In the genomic region with DNA sequence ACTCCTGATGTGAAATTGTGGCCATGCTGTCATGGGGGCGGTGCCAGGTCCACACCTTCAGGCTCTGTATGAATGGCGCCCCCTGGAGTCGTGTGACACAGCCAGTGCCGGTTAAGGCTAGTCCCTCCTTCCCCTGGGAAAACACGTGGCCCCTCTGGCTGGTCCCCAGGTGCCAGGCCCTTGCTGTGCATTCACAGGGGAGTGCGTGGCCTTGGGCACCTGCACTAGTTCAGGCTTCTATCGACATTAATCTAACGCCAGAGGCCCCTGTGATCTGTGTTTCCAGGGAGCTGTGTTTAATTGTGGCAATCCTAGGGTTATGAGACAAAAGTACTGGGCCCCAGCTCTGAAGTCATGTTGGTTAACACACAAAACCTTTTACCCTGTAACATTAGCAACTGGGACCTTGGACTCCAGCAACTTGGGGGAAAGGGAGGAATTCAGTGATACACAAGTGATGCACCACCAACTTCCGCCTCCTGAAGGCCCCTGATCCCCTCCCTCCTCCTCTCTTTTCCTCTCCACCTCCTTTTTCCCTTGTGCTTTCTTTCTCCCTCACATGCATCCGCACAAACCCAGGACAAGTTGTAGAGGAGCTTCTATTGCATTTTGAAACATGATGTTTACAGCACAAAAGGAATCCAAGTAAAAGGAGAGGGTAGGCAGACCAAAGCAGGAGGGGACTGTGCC, we compare ENCODE assay signal across 8 cellular contexts.
A peak's percentile ranks its signal among the peaks of the same experiment; 100 is the strongest.
DNase-seq lines count a peak whose midpoint lies in the region; ATAC-seq and TF ChIP-seq lines count a peak whose summit lies in the region.

No MANE protein-coding gene starts in this region.

- TF ChIP-seq CTCF in GM12865 (IDR thresholded peaks at IDR 0.05; ENCODE audit: insufficient read depth, low read depth, low read length, missing control alignments) (peak; percentile 66), VCaP (conservative IDR thresholded peaks at IDR 0.05) (peak; percentile 54), breast epithelium (IDR thresholded peaks at IDR 0.05) (peak in 2 of 3 donors; percentile 72 to 73), kidney epithelial cell (IDR thresholded peaks at IDR 0.05; ENCODE audit: insufficient read depth, low read length, poor library complexity, severe bottlenecking) (peak; percentile 78)

- no peaks in the 10 kb centered on the region for H3K36me3 ChIP-seq in breast epithelium
- peaks cover 1% of the 10 kb centered on the region for H3K36me3 ChIP-seq in kidney epithelial cell (ENCODE audit: control insufficient read depth, insufficient read depth, low read length)

- H3K27me3 ChIP-seq in breast epithelium (no peaks in the 10 kb centered on the region), kidney epithelial cell (ENCODE audit: control insufficient read depth, insufficient read depth, low read length) (no peaks in the 10 kb centered on the region)

- peak; percentile 45 for ATAC-seq in HG03045 (IDR thresholded peaks at IDR 0.05; ENCODE audit: unreplicated experiment)
- ATAC-seq in GM21529 (IDR thresholded peaks at IDR 0.05; ENCODE audit: unreplicated experiment), result no peak

- DNase-seq in GM12865 (ENCODE audit: low read depth) (peak; percentile 86), NCI-H2171 (lab: John Stamatoyannopoulos, UW) (peak; percentile 53), breast epithelium (ENCODE audit: low spot score in 2 of 2) (peak; percentile 79 to 94), kidney epithelial cell (ENCODE audit: low read depth) (no peak)
- peak; percentile 73 to 76 for DNase-seq in stimulated activated CD4-positive, alpha-beta T cell treated with anti-CD3 and anti-CD28 coated beads, Interleukin-4, amount 100 ng/mL, for 4 hours

- H3K27ac ChIP-seq in VCaP (peak overlapping the region; percentile 78; the same call in 1 of the 2 replicates), breast epithelium (peak overlapping the region; percentile 48 to 85)

- TF ChIP-seq POLR2A in breast epithelium (IDR thresholded peaks at IDR 0.05), result no peak

- H3K9me3 ChIP-seq in breast epithelium, result no peaks in the 10 kb centered on the region

- H3K4me3 ChIP-seq in GM12865 (ENCODE audit: low read depth, low read length) (no peak overlapping the region), breast epithelium (no peak overlapping the region), kidney epithelial cell (ENCODE audit: low read depth, low read length) (no peak overlapping the region)

- H3K4me1 ChIP-seq in breast epithelium, result peaks cover 0 to 5% of the 10 kb centered on the region in 2 donors

- intact Hi-C loops in breast epithelium (cut with DNase I; ENCODE audit: low total_unique reads), result no loop called here
